Comparison of ENCODE assay signal across 18 cellular contexts in the genomic region with DNA sequence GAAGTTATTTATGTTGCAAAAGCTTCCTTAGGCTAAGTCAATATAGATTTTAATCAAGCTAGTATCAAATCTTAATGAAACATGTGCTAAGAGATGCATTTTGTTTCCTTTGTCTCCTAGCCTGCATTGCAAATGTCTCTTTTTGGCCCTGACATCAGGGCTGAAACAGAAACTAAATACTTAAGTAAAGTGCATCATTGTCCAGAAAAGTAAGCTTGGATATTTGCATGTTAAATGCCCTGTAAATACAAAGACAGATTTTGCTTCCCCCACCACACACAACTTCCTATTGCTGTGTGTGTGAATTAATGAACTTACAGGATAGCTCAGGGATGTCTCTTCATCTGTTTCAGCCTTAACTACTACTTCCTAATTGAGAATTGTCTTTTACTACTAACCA. TPM values are rescaled to one million over a fixed set of nuclear protein-coding genes. Genes with fewer than 3 reads are reported as not detected.
"Had no signal": no experiment of that assay in that cellular context is flagged by ENCODE, and none has a peak within 500 bp of the region (broad histone marks: within the 10 kb centered on the region; RNA-seq: fewer than 3 reads in every experiment).

No MANE protein-coding gene starts in this region.

- H3K9me3 ChIP-seq: breast epithelium, heart right ventricle, upper lobe of right lung had no signal

- ATAC-seq: activated T-cell treated with anti-CD3 and anti-CD28 coated beads, Interleukin-2, amount 50 U/mL, for 72 hours; esophagus mucosa; heart right ventricle; stimulated activated naive B cell treated with anti-CD40 and anti-IgM and Interleukin-4, amounts not matched to agents 10 μg/mL and 1 μg/mL and 100 μg/mL, for 72 hours; upper lobe of right lung had no signal

- H3K4me1 ChIP-seq: breast epithelium, upper lobe of right lung had no signal

- H3K9me3 Mint-ChIP-seq: activated T-cell treated with anti-CD3 and anti-CD28 coated beads, Interleukin-2, amount 50 U/mL, for 72 hours; neural crest cell had no signal

- H3K27ac Mint-ChIP-seq: activated T-cell treated with anti-CD3 and anti-CD28 coated beads, Interleukin-2, amount 50 U/mL, for 72 hours; stimulated activated naive B cell treated with anti-CD40 and anti-IgM and Interleukin-4, amounts not matched to agents 10 μg/mL and 1 μg/mL and 100 μg/mL, for 72 hours had no signal

- H3K4me1 Mint-ChIP-seq: neural crest cell; stimulated activated naive B cell treated with anti-CD40 and anti-IgM and Interleukin-4, amounts not matched to agents 10 μg/mL and 1 μg/mL and 100 μg/mL, for 72 hours had no signal

- FAIRE-seq: astrocyte had no signal

- H3K36me3 ChIP-seq: breast epithelium, heart right ventricle, left ventricle myocardium inferior, upper lobe of right lung, WERI-Rb-1 had no signal

- H3K27ac ChIP-seq: breast epithelium, heart right ventricle, left ventricle myocardium inferior, upper lobe of right lung, WERI-Rb-1 had no signal

- H3K27me3 ChIP-seq: breast epithelium, heart right ventricle had no signal

- H3K4me3 ChIP-seq: breast epithelium, heart right ventricle, left ventricle myocardium inferior, upper lobe of right lung had no signal

- DNase-seq: activated CD4-positive, alpha-beta T cell treated with anti-CD3 and anti-CD28 coated beads for 1 hour; activated effector memory CD4-positive, alpha-beta T cell treated with anti-CD3 and anti-CD28 coated beads, Interleukin-2, amount 50 U/mL, for 16 hours; activated naive CD4-positive, alpha-beta T cell treated with anti-CD3 and anti-CD28 coated beads, Interleukin-2, amount 50 U/mL, for 16 hours; activated T-cell treated with anti-CD3 and anti-CD28 coated beads, Interleukin-2, amount 50 U/mL, for 72 hours; cortex of kidney; effector CD4-positive, alpha-beta T cell; heart right ventricle; kidney glomerular epithelial cell; left ventricle myocardium inferior; mammary epithelial cell; retina; stimulated activated naive B cell treated with anti-CD40 and anti-IgM and Interleukin-4, amounts not matched to agents 10 μg/mL and 1 μg/mL and 100 μg/mL, for 72 hours; upper lobe of right lung; WERI-Rb-1 had no signal

- H3K4me3 Mint-ChIP-seq: activated T-cell treated with anti-CD3 and anti-CD28 coated beads, Interleukin-2, amount 50 U/mL, for 72 hours; neural crest cell; stimulated activated naive B cell treated with anti-CD40 and anti-IgM and Interleukin-4, amounts not matched to agents 10 μg/mL and 1 μg/mL and 100 μg/mL, for 72 hours had no signal

- H3K36me3 Mint-ChIP-seq: stimulated activated naive B cell treated with anti-CD40 and anti-IgM and Interleukin-4, amounts not matched to agents 10 μg/mL and 1 μg/mL and 100 μg/mL, for 72 hours had no signal

RNA-seq across cellular contexts. Expression of a gene that starts 18.5 kb away (rescaled TPM):
- total RNA-seq: astrocyte, left ventricle myocardium inferior, neural crest cell had no signal
